15 cellular contexts compared by ENCODE assay signal in the genomic region with DNA sequence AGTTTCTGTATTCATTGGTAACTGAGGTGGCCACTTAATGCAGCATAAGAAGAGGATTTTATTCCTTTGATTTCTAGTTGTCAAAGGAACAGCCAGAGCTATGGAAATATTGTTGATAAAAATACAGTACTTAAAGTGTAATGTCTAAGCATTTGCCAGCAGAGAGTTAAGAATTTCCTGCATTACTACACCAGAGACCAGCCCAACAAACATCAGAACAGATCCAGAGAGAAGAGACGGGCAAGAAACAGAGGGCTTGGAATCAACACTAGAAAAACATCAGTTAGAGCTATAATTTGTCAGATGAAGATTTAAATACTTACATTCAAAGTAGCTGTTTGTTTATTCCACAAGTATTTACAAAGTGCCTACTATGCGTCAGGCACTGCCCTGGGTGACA.
"Had no signal": no experiment of that assay in that cellular context is flagged by ENCODE, and none has a peak within 500 bp of the region (broad histone marks: within the 10 kb centered on the region; RNA-seq: fewer than 3 reads in every experiment).

No MANE protein-coding gene starts in this region.

- DNase-seq: activated B cell treated with CpG ODN at 0.5 μM for 24 hours; activated CD4-positive, alpha-beta T cell treated with anti-CD3 and anti-CD28 coated beads, Interleukin-2, amount 10 ng/mL, durations not matched to agents 7 days and 5 days; activated CD8-positive, alpha-beta memory T cell treated with anti-CD3 and anti-CD28 coated beads for 24 hours; activated gamma-delta T cell treated with Interleukin-2 at 50 U/mL for 16 hours; anterior cingulate cortex; esophagus squamous epithelium; heart left ventricle; naive thymus-derived CD4-positive, alpha-beta T cell; SJCRH30; stimulated activated CD4-positive, alpha-beta T cell treated with anti-CD3 and anti-CD28 coated beads, Interleukin-4, amount 100 ng/mL, for 24 hours; stimulated activated naive CD8-positive, alpha-beta T cell treated with anti-CD3 and anti-CD28 coated beads, Interleukin-15, Interleukin-2, amounts not matched to agents 100 U/mL and 50 U/mL, for 24 hours; upper lobe of right lung had no signal

- H3K27me3 Mint-ChIP-seq: activated naive CD8-positive, alpha-beta T cell had no signal

- H3K36me3 ChIP-seq: esophagus squamous epithelium, heart left ventricle, neutrophil, SJCRH30, upper lobe of right lung had no signal

- H3K36me3 Mint-ChIP-seq: activated naive CD8-positive, alpha-beta T cell; naive thymus-derived CD4-positive, alpha-beta T cell had no signal

- H3K27me3 ChIP-seq: esophagus squamous epithelium, foreskin keratinocyte, heart left ventricle, SJCRH30, upper lobe of right lung had no signal

- H3K4me3 ChIP-seq: esophagus squamous epithelium, heart left ventricle, SJCRH30, upper lobe of right lung had no signal

- H3K27ac Mint-ChIP-seq: activated B cell treated with CpG ODN at 0.5 μM for 24 hours; activated CD4-positive, alpha-beta T cell treated with anti-CD3 and anti-CD28 coated beads, Interleukin-2, amount 10 ng/mL, durations not matched to agents 7 days and 5 days; activated naive CD8-positive, alpha-beta T cell; naive thymus-derived CD4-positive, alpha-beta T cell had no signal

- H3K9me3 Mint-ChIP-seq: activated B cell treated with CpG ODN at 0.5 μM for 24 hours; activated CD4-positive, alpha-beta T cell treated with anti-CD3 and anti-CD28 coated beads, Interleukin-2, amount 10 ng/mL, durations not matched to agents 7 days and 5 days; naive thymus-derived CD4-positive, alpha-beta T cell had no signal

- H3K9me3 ChIP-seq: esophagus squamous epithelium, heart left ventricle, neutrophil, SJCRH30, upper lobe of right lung had no signal

- H3K27ac ChIP-seq: foreskin keratinocyte, neutrophil, SJCRH30 had no signal

- H3K4me3 Mint-ChIP-seq: activated B cell treated with CpG ODN at 0.5 μM for 24 hours; activated CD4-positive, alpha-beta T cell treated with anti-CD3 and anti-CD28 coated beads, Interleukin-2, amount 10 ng/mL, durations not matched to agents 7 days and 5 days; activated naive CD8-positive, alpha-beta T cell; naive thymus-derived CD4-positive, alpha-beta T cell had no signal

- H3K4me1 Mint-ChIP-seq: activated B cell treated with CpG ODN at 0.5 μM for 24 hours; activated CD4-positive, alpha-beta T cell treated with anti-CD3 and anti-CD28 coated beads, Interleukin-2, amount 10 ng/mL, durations not matched to agents 7 days and 5 days; naive thymus-derived CD4-positive, alpha-beta T cell had no signal

- H3K4me1 ChIP-seq: SJCRH30 had no signal

- ATAC-seq: naive thymus-derived CD4-positive, alpha-beta T cell; stimulated activated naive CD8-positive, alpha-beta T cell treated with anti-CD3 and anti-CD28 coated beads, Interleukin-15, Interleukin-2, amounts not matched to agents 100 U/mL and 50 U/mL, for 24 hours; upper lobe of right lung had no signal
